ENCODE assay signal across 26 cellular contexts in genomic region chr16:55490301-55490700, GRCh38. TPM values are rescaled to one million over a fixed set of nuclear protein-coding genes. Genes with fewer than 3 reads are reported as not detected.
"Had no signal": no experiment of that assay in that cellular context is flagged by ENCODE, and none has a peak within 500 bp of the region (broad histone marks: within the 10 kb centered on the region; RNA-seq: fewer than 3 reads in every experiment).

No MANE protein-coding gene starts in this region.

- H3K27me3 ChIP-seq: ascending aorta, hepatocyte, neural progenitor cell, stomach, transverse colon had no signal

- H3K4me2 ChIP-seq: hepatocyte, neural progenitor cell had no signal

- H3K9me3 Mint-ChIP-seq: activated naive CD8-positive, alpha-beta T cell treated with anti-CD3 and anti-CD28 coated beads for 36 hours; dendritic cell treated with granulocyte-macrophage colony-stimulating factor and Interleukin-4, amounts not matched to agents 40 ng/mL and 50 ng/mL, for 4 days; mesothelial cell of epicardium; neural progenitor cell had no signal

- H3K27ac Mint-ChIP-seq: activated naive CD8-positive, alpha-beta T cell treated with anti-CD3 and anti-CD28 coated beads for 36 hours; brain; dendritic cell treated with granulocyte-macrophage colony-stimulating factor and Interleukin-4, amounts not matched to agents 40 ng/mL and 50 ng/mL, for 4 days; naive thymus-derived CD8-positive, alpha-beta T cell; neural progenitor cell; T-helper 17 cell had no signal

- H3K4me1 Mint-ChIP-seq: activated naive CD8-positive, alpha-beta T cell treated with anti-CD3 and anti-CD28 coated beads for 36 hours; naive thymus-derived CD8-positive, alpha-beta T cell; T-helper 17 cell had no signal

- H3K27ac ChIP-seq: hepatocyte, neural progenitor cell, transverse colon, WERI-Rb-1 had no signal

- H3K36me3 Mint-ChIP-seq: activated naive CD8-positive, alpha-beta T cell treated with anti-CD3 and anti-CD28 coated beads for 36 hours; naive thymus-derived CD8-positive, alpha-beta T cell had no signal

- H2AFZ ChIP-seq: hepatocyte, neural progenitor cell had no signal

- H3K4me3 ChIP-seq: ascending aorta, esophagus squamous epithelium, hepatocyte, neural progenitor cell, stomach, transverse colon had no signal

- H3K4me1 ChIP-seq: ascending aorta, neural progenitor cell had no signal

- H3K4me3 Mint-ChIP-seq: activated naive CD8-positive, alpha-beta T cell treated with anti-CD3 and anti-CD28 coated beads for 36 hours; brain; dendritic cell treated with granulocyte-macrophage colony-stimulating factor and Interleukin-4, amounts not matched to agents 40 ng/mL and 50 ng/mL, for 4 days; mesothelial cell of epicardium; naive thymus-derived CD8-positive, alpha-beta T cell; neural progenitor cell; T-helper 17 cell had no signal

- H3K36me3 ChIP-seq: neural progenitor cell, transverse colon, WERI-Rb-1 had no signal

- ATAC-seq: activated CD4-positive, CD25-positive, alpha-beta regulatory T cell treated with anti-CD3 and anti-CD28 coated beads, Interleukin-2, amount 50 U/mL, for 24 hours; left cardiac atrium; left ventricle myocardium superior; naive thymus-derived CD8-positive, alpha-beta T cell; right cardiac atrium; T-helper 17 cell had no signal

- H3K9ac ChIP-seq: neural progenitor cell had no signal

- H3K9me3 ChIP-seq: ascending aorta, esophagus squamous epithelium, stomach, transverse colon had no signal

- DNase-seq: activated CD4-positive, alpha-beta T cell treated with anti-CD3 and anti-CD28 coated beads for 48 hours; activated CD4-positive, alpha-beta T cell treated with anti-CD3 and anti-CD28 coated beads, Interleukin-2, amount 50 U/mL, for 48 hours; activated CD8-positive, alpha-beta memory T cell treated with anti-CD3 and anti-CD28 coated beads for 24 hours; activated effector memory CD4-positive, alpha-beta T cell treated with Interleukin-2 at 50 U/mL for 16 hours; activated naive CD4-positive, alpha-beta T cell treated with Interleukin-2 at 50 U/mL for 16 hours; activated naive CD8-positive, alpha-beta T cell treated with anti-CD3 and anti-CD28 coated beads for 36 hours; caudate nucleus; esophagus squamous epithelium; left cardiac atrium; left ventricle myocardium superior; occipital lobe; right cardiac atrium; stimulated activated CD4-positive, alpha-beta T cell treated with anti-CD3 and anti-CD28 coated beads, Interleukin-2, amount 100 ng/mL, for 48 hours; stomach; T-helper 17 cell; T1000; transverse colon; WERI-Rb-1 had no signal

- H3K79me2 ChIP-seq: hepatocyte had no signal

RNA-seq across cellular contexts. Expression of gene MMP2, which starts 11.3 kb away (rescaled TPM):
- total RNA-seq: activated naive CD8-positive, alpha-beta T cell treated with anti-CD3 and anti-CD28 coated beads for 36 hours; T-helper 17 cell had no signal
- polyA plus RNA-seq: naive thymus-derived CD8-positive, alpha-beta T cell had no signal

RNA-seq across cellular contexts. Expression of gene LPCAT2, which starts 18.6 kb away (rescaled TPM):
- polyA plus RNA-seq: naive thymus-derived CD8-positive, alpha-beta T cell had no signal
